Comparison of ENCODE assay signal across 28 cellular contexts in genomic region chr6:40954446-40955180, GRCh38.
"Had no signal": no experiment of that assay in that cellular context is flagged by ENCODE, and none has a peak within 500 bp of the region (broad histone marks: within the 10 kb centered on the region; RNA-seq: fewer than 3 reads in every experiment).

No MANE protein-coding gene starts in this region.

- ATAC-seq: activated CD8-positive, alpha-beta T cell treated with anti-CD3 and anti-CD28 coated beads for 36 hours; activated T-cell treated with anti-CD3 and anti-CD28 coated beads, Interleukin-2, amount 50 U/mL, for 72 hours; activated T-helper 17 cell treated with anti-CD3 and anti-CD28 coated beads, Interleukin-2, amount 50 U/mL, for 72 hours had no signal

- H3K36me3 Mint-ChIP-seq: activated naive CD8-positive, alpha-beta T cell treated with anti-CD3 and anti-CD28 coated beads for 36 hours had no signal

- H3K27ac ChIP-seq: cardiac muscle cell, Peyer's patch, SK-N-MC had no signal

- H3K27me3 ChIP-seq: cardiac muscle cell, Peyer's patch had no signal

- H3K4me1 Mint-ChIP-seq: activated CD4-positive, alpha-beta T cell treated with anti-CD3 and anti-CD28 coated beads, Interleukin-2, amount 10 ng/mL, durations not matched to agents 24 days and 14 days; activated naive CD8-positive, alpha-beta T cell treated with anti-CD3 and anti-CD28 coated beads for 36 hours; activated T-helper 17 cell treated with anti-CD3 and anti-CD28 coated beads, Interleukin-2, amount 50 U/mL, for 72 hours; central memory CD8-positive, alpha-beta T cell had no signal

- H3K4me1 ChIP-seq: Peyer's patch had no signal

- H3K36me3 ChIP-seq: cardiac muscle cell, Peyer's patch had no signal

- H3K27ac Mint-ChIP-seq: activated CD4-positive, alpha-beta T cell treated with anti-CD3 and anti-CD28 coated beads, Interleukin-2, amount 10 ng/mL, durations not matched to agents 24 days and 14 days; activated CD8-positive, alpha-beta T cell treated with anti-CD3 and anti-CD28 coated beads for 36 hours; activated naive CD8-positive, alpha-beta T cell treated with anti-CD3 and anti-CD28 coated beads for 36 hours; activated T-cell treated with anti-CD3 and anti-CD28 coated beads, Interleukin-2, amount 50 U/mL, for 72 hours; activated T-helper 17 cell treated with anti-CD3 and anti-CD28 coated beads, Interleukin-2, amount 50 U/mL, for 72 hours had no signal

- H3K4me3 Mint-ChIP-seq: activated CD4-positive, alpha-beta T cell treated with anti-CD3 and anti-CD28 coated beads, Interleukin-2, amount 10 ng/mL, durations not matched to agents 24 days and 14 days; activated CD8-positive, alpha-beta T cell treated with anti-CD3 and anti-CD28 coated beads for 36 hours; activated naive CD8-positive, alpha-beta T cell treated with anti-CD3 and anti-CD28 coated beads for 36 hours; activated T-cell treated with anti-CD3 and anti-CD28 coated beads, Interleukin-2, amount 50 U/mL, for 72 hours; activated T-helper 17 cell treated with anti-CD3 and anti-CD28 coated beads, Interleukin-2, amount 50 U/mL, for 72 hours; central memory CD8-positive, alpha-beta T cell had no signal

- DNase-seq: activated CD4-positive, alpha-beta T cell treated with anti-CD3 and anti-CD28 coated beads, Interleukin-2, amount 10 ng/mL, durations not matched to agents 24 days and 14 days; activated CD4-positive, alpha-beta T cell treated with anti-CD3 and anti-CD28 coated beads, Interleukin-2, amount 50 U/mL, for 4 hours; activated CD8-positive, alpha-beta T cell treated with anti-CD3 and anti-CD28 coated beads for 36 hours; activated effector memory CD4-positive, alpha-beta T cell treated with anti-CD3 and anti-CD28 coated beads, Interleukin-2, amount 50 U/mL, for 16 hours; activated naive CD4-positive, alpha-beta T cell; activated naive CD4-positive, alpha-beta T cell treated with anti-CD3 and anti-CD28 coated beads, Interleukin-2, amount 50 U/mL, for 16 hours; activated naive CD8-positive, alpha-beta T cell treated with anti-CD3 and anti-CD28 coated beads for 36 hours; activated T-cell treated with anti-CD3 and anti-CD28 coated beads, Interleukin-2, amount 50 U/mL, for 1 hour; activated T-cell treated with anti-CD3 and anti-CD28 coated beads, Interleukin-2, amount 50 U/mL, for 72 hours; amniotic stem cell; aorta; NCI-H1092 treated with DMSO at 0.1 percent for 48 hours; NCI-H1417; NCI-H146; NCI-H187 treated with DMSO at 0.1 percent for 48 hours; NCI-H2081; NCI-H2171 treated with DMSO at 0.1 percent for 48 hours; NCI-H226; NCI-H446 treated with DMSO at 0.1 percent for 48 hours; NCI-H524; NCI-H69; Peyer's patch; Right ventricle myocardium superior; T1000 had no signal

- H3K9me3 ChIP-seq: Peyer's patch had no signal

- H3K9me3 Mint-ChIP-seq: activated CD4-positive, alpha-beta T cell treated with anti-CD3 and anti-CD28 coated beads, Interleukin-2, amount 10 ng/mL, durations not matched to agents 24 days and 14 days; activated CD8-positive, alpha-beta T cell treated with anti-CD3 and anti-CD28 coated beads for 36 hours; activated naive CD8-positive, alpha-beta T cell treated with anti-CD3 and anti-CD28 coated beads for 36 hours; activated T-cell treated with anti-CD3 and anti-CD28 coated beads, Interleukin-2, amount 50 U/mL, for 72 hours; activated T-helper 17 cell treated with anti-CD3 and anti-CD28 coated beads, Interleukin-2, amount 50 U/mL, for 72 hours; central memory CD8-positive, alpha-beta T cell had no signal

- H3K4me3 ChIP-seq: cardiac muscle cell, Peyer's patch, SK-N-MC had no signal
